ENCODE assay signal across 8 cellular contexts in the genomic region with DNA sequence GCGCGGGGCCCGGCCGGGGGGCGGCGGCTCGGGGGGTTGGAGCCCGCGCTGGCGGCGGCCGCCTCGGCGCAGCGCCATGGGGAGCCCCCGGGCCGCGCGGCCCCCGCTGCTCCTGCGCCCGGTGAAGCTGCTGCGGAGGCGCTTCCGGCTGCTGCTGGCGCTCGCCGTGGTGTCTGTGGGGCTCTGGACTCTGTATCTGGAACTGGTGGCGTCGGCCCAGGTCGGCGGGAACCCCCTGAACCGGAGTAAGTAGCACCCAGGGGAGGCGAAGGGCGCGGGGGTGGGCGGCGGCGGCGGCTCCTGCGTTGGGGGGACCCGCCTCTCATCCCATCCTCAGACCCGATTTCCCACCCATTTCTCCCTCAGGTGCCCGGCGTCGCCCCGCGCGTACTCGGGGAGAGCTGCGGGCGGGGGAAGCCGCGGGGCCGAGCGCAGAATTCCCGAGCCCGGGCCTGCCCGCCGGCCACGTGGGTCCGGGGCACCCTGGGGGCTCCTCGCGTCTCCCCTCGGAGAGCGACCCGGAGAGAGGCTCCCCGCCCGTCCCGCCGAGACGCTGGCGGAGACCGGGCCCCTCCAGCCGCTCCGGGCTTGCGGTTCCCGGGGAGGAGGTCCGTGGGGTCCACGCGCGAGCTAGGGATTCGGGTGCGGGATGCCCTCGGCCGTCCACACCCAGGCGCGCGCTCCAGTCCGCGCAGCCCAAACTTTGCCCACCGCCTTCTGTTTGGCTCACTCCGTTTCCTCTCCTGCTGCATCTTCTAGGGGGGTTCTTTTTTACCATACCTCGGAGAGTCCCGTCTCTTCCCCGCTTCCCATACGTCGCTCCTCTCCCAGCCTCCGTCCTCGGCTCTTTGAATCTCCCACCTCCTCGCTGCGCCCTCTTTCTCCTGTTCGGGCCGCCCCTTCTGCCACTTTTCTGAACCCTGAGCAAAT. TPM values are rescaled to one million over a fixed set of nuclear protein-coding genes. Genes with fewer than 3 reads are reported as not detected.
DNase-seq lines count a peak whose midpoint lies in the region; ATAC-seq, FAIRE-seq and TF ChIP-seq lines count a peak whose summit lies in the region.

No MANE protein-coding gene starts in this region.

- H3K4me3 ChIP-seq in GM12864 (ENCODE audit: low read depth, low read length) (peak overlapping the region; percentile 35), astrocyte (ENCODE audit: insufficient read depth, low read depth, low read length) (peak overlapping the region; percentile 28)

- TF ChIP-seq CTCF in GM12864 (IDR thresholded peaks at IDR 0.05; ENCODE audit: low read depth, low read length, missing control alignments) (no peak), astrocyte (IDR thresholded peaks at IDR 0.05; ENCODE audit: insufficient read depth, low read depth, low read length) (no peak)

- peaks cover 5% of the 10 kb centered on the region for H3K4me1 ChIP-seq in astrocyte (ENCODE audit: insufficient read depth, low read length)

- DNase-seq in GM12864 (ENCODE audit: low read depth) (no peak), RKO (ENCODE audit: low spot score) (peak; percentile 49), astrocyte (ENCODE audit: low read depth) (no peak), kidney tubule cell (ENCODE audit: low spot score) (peak; percentile 13), UCSD-AML1 (lab: John Stamatoyannopoulos, UW; ENCODE audit: unreplicated experiment) (no peak), SIG-M5 treated with dmso at 0.1 percent for 504 hours (lab: John Stamatoyannopoulos, UW; ENCODE audit: unreplicated experiment) (no peak)
- DNase-seq in stimulated activated CD4-positive, alpha-beta T cell treated with anti-CD3 and anti-CD28 coated beads, Interleukin-4, amount 100 ng/mL, for 4 hours = peak; percentile 15 to 35

- no peaks in the 10 kb centered on the region for H3K9me3 ChIP-seq in astrocyte (ENCODE audit: insufficient read depth, low read depth, low read length)

- no peak overlapping the region for H3K27ac ChIP-seq in astrocyte (ENCODE audit: low read depth, low read length)

- FAIRE-seq in astrocyte (lab: Jason Lieb, UNC) = no peak

- H2AFZ ChIP-seq in astrocyte (ENCODE audit: low read depth, low read length) = no peak overlapping the region

- H3K4me3 Mint-ChIP-seq in astrocyte (ENCODE audit: unreplicated experiment) = peak overlapping the region; percentile 84

- H3K4me1 Mint-ChIP-seq in astrocyte (ENCODE audit: low read depth, unreplicated experiment) = peaks cover 4% of the 10 kb centered on the region

- H3K79me2 ChIP-seq in astrocyte (ENCODE audit: insufficient read depth, low read length) = no peaks in the 10 kb centered on the region

- no peak overlapping the region for H3K9ac ChIP-seq in astrocyte (ENCODE audit: low read length)

- H3K27ac Mint-ChIP-seq in astrocyte (ENCODE audit: unreplicated experiment) = peak overlapping the region; percentile 43

- ATAC-seq in HG02870 (IDR thresholded peaks at IDR 0.05; ENCODE audit: unreplicated experiment) = no peak

- H3K27me3 Mint-ChIP-seq in astrocyte (ENCODE audit: low read depth, unreplicated experiment) = peaks cover 52% of the 10 kb centered on the region

- no peaks in the 10 kb centered on the region for H3K36me3 Mint-ChIP-seq in astrocyte (ENCODE audit: low read depth, unreplicated experiment)

- H3K9me3 Mint-ChIP-seq in astrocyte (ENCODE audit: unreplicated experiment) = no peaks in the 10 kb centered on the region

- no peaks in the 10 kb centered on the region for H3K36me3 ChIP-seq in astrocyte (ENCODE audit: insufficient read depth, low read length)

- peaks cover 71% of the 10 kb centered on the region for H3K27me3 ChIP-seq in astrocyte (ENCODE audit: insufficient read depth, low read length)

- H4K20me1 ChIP-seq in astrocyte (ENCODE audit: insufficient read depth, low read length) = peaks cover 4% of the 10 kb centered on the region

- peak overlapping the region; percentile 70 for H3K4me2 ChIP-seq in astrocyte (ENCODE audit: low read length)

RNA-seq across cellular contexts. Expression of gene B4GALNT3, which starts 0.8 kb away (rescaled TPM):
- 3.6 and 4.6 TPM in 2 replicates for total RNA-seq in astrocyte

RNA-seq across cellular contexts. Expression of gene CCDC77, which starts 59.1 kb away (rescaled TPM):
- 5.2 and 9.3 TPM in 2 replicates for total RNA-seq in astrocyte

Comparison
In these comparisons a context has a peak if more than half of its experiments do, and no peak if none do; other contexts are left out.
1. DNase-seq: peak in RKO (single experiment), kidney tubule cell (single experiment) and stimulated activated CD4-positive, alpha-beta T cell treated with anti-CD3 and anti-CD28 coated beads, Interleukin-4, amount 100 ng/mL, for 4 hours (2 of 2); none in GM12864 (single experiment), astrocyte (single experiment), UCSD-AML1 (single experiment) and SIG-M5 treated with dmso at 0.1 percent for 504 hours (single experiment).